In genomic region chr16:85342348-85342747, GRCh38 we compare ENCODE assay signal across 21 cellular contexts.
"Had no signal": no experiment of that assay in that cellular context is flagged by ENCODE, and none has a peak within 500 bp of the region (broad histone marks: within the 10 kb centered on the region; RNA-seq: fewer than 3 reads in every experiment).

No MANE protein-coding gene starts in this region.

- H3K27me3 ChIP-seq: pancreas, spleen, stomach had no signal

- H3K27ac ChIP-seq: foreskin keratinocyte, pancreas, prostate gland, spleen, stomach, thoracic aorta had no signal

- H3K4me3 ChIP-seq: pancreas, prostate gland, spleen, stomach, thoracic aorta had no signal

- H3K27ac Mint-ChIP-seq: dendritic cell treated with granulocyte-macrophage colony-stimulating factor and Interleukin-4, amounts not matched to agents 40 ng/mL and 50 ng/mL, for 4 days; effector memory CD8-positive, alpha-beta T cell; naive thymus-derived CD4-positive, alpha-beta T cell; nephron progenitor cell; stimulated activated naive B cell treated with anti-CD40 and anti-IgM and Interleukin-4, amounts not matched to agents 10 μg/mL and 1 μg/mL and 100 μg/mL, for 72 hours had no signal

- H3K4me3 Mint-ChIP-seq: dendritic cell treated with granulocyte-macrophage colony-stimulating factor and Interleukin-4, amounts not matched to agents 40 ng/mL and 50 ng/mL, for 4 days; effector memory CD8-positive, alpha-beta T cell; naive thymus-derived CD4-positive, alpha-beta T cell; nephron progenitor cell; stimulated activated naive B cell treated with anti-CD40 and anti-IgM and Interleukin-4, amounts not matched to agents 10 μg/mL and 1 μg/mL and 100 μg/mL, for 72 hours had no signal

- H3K9me3 Mint-ChIP-seq: nephron progenitor cell had no signal

- H3K36me3 Mint-ChIP-seq: stimulated activated naive B cell treated with anti-CD40 and anti-IgM and Interleukin-4, amounts not matched to agents 10 μg/mL and 1 μg/mL and 100 μg/mL, for 72 hours had no signal

- DNase-seq: cerebellar nuclear complex; effector memory CD8-positive, alpha-beta T cell; foreskin keratinocyte; hippocampal formation; left colon; naive thymus-derived CD4-positive, alpha-beta T cell; nephron progenitor cell; pancreas; retina; spleen; stimulated activated CD4-positive, alpha-beta T cell treated with anti-CD3 and anti-CD28 coated beads, Interleukin-15, amount 100 ng/mL, for 24 hours; stimulated activated CD4-positive, alpha-beta T cell treated with anti-CD3 and anti-CD28 coated beads, Interleukin-1b, Interleukin-23, amount 100 ng/mL, for 48 hours; stimulated activated CD4-positive, alpha-beta T cell treated with anti-CD3 and anti-CD28 coated beads, Interleukin-4, amount 100 ng/mL, for 4 hours; stimulated activated naive B cell treated with anti-CD40 and anti-IgM and Interleukin-4, amounts not matched to agents 10 μg/mL and 1 μg/mL and 100 μg/mL, for 72 hours; stomach; substantia nigra; trophoblast cell had no signal

- ATAC-seq: effector memory CD8-positive, alpha-beta T cell; foreskin keratinocyte; left colon; naive thymus-derived CD4-positive, alpha-beta T cell; pancreas; sciatic nerve; stimulated activated naive B cell treated with anti-CD40 and anti-IgM and Interleukin-4, amounts not matched to agents 10 μg/mL and 1 μg/mL and 100 μg/mL, for 72 hours had no signal

- H3K9me3 ChIP-seq: pancreas, prostate gland, spleen, stomach, thoracic aorta had no signal

- H3K4me1 ChIP-seq: foreskin keratinocyte, pancreas, prostate gland had no signal

- H3K36me3 ChIP-seq: pancreas, prostate gland, spleen, stomach, thoracic aorta had no signal
